8 cellular contexts compared by ENCODE assay signal in the genomic region with DNA sequence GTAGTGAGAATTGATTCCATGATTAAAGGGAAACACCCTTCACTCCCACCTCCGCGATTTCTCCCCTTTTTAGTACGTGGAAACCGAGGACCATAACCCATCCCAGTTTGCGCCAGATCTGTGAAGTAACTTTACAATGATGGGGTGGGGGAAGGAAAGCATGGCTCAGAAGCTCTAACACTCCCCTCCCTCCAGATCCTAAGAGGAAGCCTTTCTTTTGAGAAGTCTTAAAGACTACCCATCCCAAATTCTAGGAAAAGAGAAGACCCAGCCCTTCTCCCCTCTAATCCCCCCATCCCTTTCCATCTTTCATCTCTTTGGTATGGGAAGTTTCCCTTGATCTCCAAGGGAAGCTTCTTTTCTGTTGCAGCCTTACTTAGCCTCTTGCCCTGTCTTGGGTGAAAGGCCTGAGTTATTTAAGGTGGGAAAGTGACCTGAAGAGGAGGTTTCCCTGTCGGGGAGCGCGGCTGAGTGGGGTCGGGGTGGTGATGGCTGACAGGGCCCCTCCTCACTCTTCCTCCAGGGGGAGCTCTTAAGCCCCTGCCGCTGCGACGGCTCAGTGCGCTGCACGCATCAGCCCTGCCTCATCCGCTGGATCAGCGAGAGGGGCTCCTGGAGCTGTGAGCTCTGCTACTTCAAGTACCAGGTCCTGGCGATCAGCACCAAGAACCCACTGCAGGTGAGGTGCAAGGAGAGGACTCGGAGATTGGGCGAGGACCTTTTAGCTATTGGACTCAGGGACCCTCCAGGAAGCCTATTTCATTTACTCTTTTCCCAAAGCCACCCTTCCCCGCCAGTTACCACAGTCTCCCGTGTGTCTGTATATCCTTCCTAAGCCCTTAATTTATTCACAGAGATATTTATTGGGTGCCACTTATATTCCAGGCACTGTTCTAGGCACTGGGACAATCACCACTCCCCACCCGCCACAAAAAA. TPM values are rescaled to one million over a fixed set of nuclear protein-coding genes. Genes with fewer than 3 reads are reported as not detected.
DNase-seq lines count a peak whose midpoint lies in the region; ATAC-seq and TF ChIP-seq lines count a peak whose summit lies in the region.

No MANE protein-coding gene starts in this region.

- peaks cover 7% of the 10 kb centered on the region for H3F3A ChIP-seq in Loucy (ENCODE audit: low read depth)

- no peak overlapping the region for H3K27ac ChIP-seq in aorta (ENCODE audit: low read depth in 1 of 2, low read length in 2 of 2)

- no peak overlapping the region for H3K27ac Mint-ChIP-seq in nephron progenitor cell

- H3K36me3 ChIP-seq in Loucy (ENCODE audit: insufficient read depth, low read length) (no peaks in the 10 kb centered on the region; the same call in 1 of the 2 replicates), aorta (ENCODE audit: control insufficient read depth in 1 of 2, insufficient read depth in 2 of 2, low read length in 1 of 2) (peaks cover 0 to 2% of the 10 kb centered on the region in 2 donors)

- DNase-seq in NCI-H146 (lab: John Stamatoyannopoulos, UW), result peak; percentile 10
- DNase-seq in NCI-H146 treated with DMSO at 0.1 percent for 48 hours (lab: John Stamatoyannopoulos, UW; ENCODE audit: unreplicated experiment), result no peak
- peak; percentile 85 for DNase-seq in activated CD4-positive, alpha-beta T cell treated with anti-CD3 and anti-CD28 coated beads for 48 hours
- DNase-seq in ecto neural progenitor cell (ENCODE audit: low spot score), result peak; percentile 87
- DNase-seq in nephron progenitor cell, result peak; percentile 71
- peak; percentile 64 to 81 for DNase-seq in aorta
- no peak for DNase-seq in NCI-H1694 (lab: John Stamatoyannopoulos, UW)

- ATAC-seq in aorta (ENCODE audit: low FRiP score), result no peak

- peaks cover 19% of the 10 kb centered on the region for H3K79me2 ChIP-seq in Loucy (ENCODE audit: insufficient read depth, low read length)

- H3K4me2 ChIP-seq in Loucy (ENCODE audit: low read depth, low read length, poor library complexity, severe bottlenecking), result peak overlapping the region; percentile 90

- H3K27me3 ChIP-seq in Loucy (ENCODE audit: insufficient read depth, low read length, poor library complexity, severe bottlenecking), result no peaks in the 10 kb centered on the region
- no peaks in the 10 kb centered on the region for H3K27me3 ChIP-seq in aorta (ENCODE audit: control insufficient read depth in 1 of 2, insufficient read depth in 2 of 2, low read length in 1 of 2)

- peak overlapping the region; percentile 73 for H3K9ac ChIP-seq in Loucy (ENCODE audit: low read depth, low read length, poor library complexity, severe bottlenecking)

- no peak overlapping the region for H2AFZ ChIP-seq in Loucy (ENCODE audit: low read length)

- intact Hi-C loops in aorta (cut with DNase I), result no loop called here

- 77 to 78% methylated on average over 22 of the region's 22 CpGs for WGBS in aorta, 2 donors

- TF ChIP-seq CTCF in Loucy (conservative IDR thresholded peaks at IDR 0.05; ENCODE audit: low read length) (peak; percentile 58), nephron progenitor cell (IDR thresholded peaks at IDR 0.05) (peak; percentile 74)

- H4K20me1 ChIP-seq in Loucy (ENCODE audit: insufficient read depth, low read length, poor library complexity, severe bottlenecking), result peaks cover 22% of the 10 kb centered on the region

- H3K9me3 Mint-ChIP-seq in nephron progenitor cell, result no peaks in the 10 kb centered on the region

- no peaks in the 10 kb centered on the region for H3K9me3 ChIP-seq in Loucy (ENCODE audit: insufficient read depth, low read depth, low read length)
- H3K9me3 ChIP-seq in aorta (ENCODE audit: control insufficient read depth, low read length), result no peaks in the 10 kb centered on the region

- H3K4me3 Mint-ChIP-seq in nephron progenitor cell, result peak overlapping the region; percentile 76

- H3K4me1 Mint-ChIP-seq in nephron progenitor cell, result peaks cover 37% of the 10 kb centered on the region

- H3K27me3 Mint-ChIP-seq in nephron progenitor cell (ENCODE audit: low read depth, poor library complexity), result peaks cover 85% of the 10 kb centered on the region

- peaks cover 25% of the 10 kb centered on the region for H3K4me1 ChIP-seq in Loucy (ENCODE audit: insufficient read depth, low read length, poor library complexity, severe bottlenecking)
- H3K4me1 ChIP-seq in aorta (ENCODE audit: control insufficient read depth in 1 of 2, insufficient read depth in 2 of 2, low read length in 2 of 2), result no peaks in the 10 kb centered on the region

- no peaks in the 10 kb centered on the region for H3K9me2 ChIP-seq in Loucy (replicated peaks; ENCODE audit: low read depth, low read length)

- peaks cover 8% of the 10 kb centered on the region for H3K36me3 Mint-ChIP-seq in nephron progenitor cell (ENCODE audit: low read depth)

- peak overlapping the region; percentile 78 for H3K4me3 ChIP-seq in Loucy (ENCODE audit: low read length, poor library complexity, severe bottlenecking)
- H3K4me3 ChIP-seq in aorta (ENCODE audit: low read length in 2 of 2), result no peak overlapping the region

RNA-seq across cellular contexts. Expression of a gene that starts 1.8 kb away (rescaled TPM):
- 10 to 100 TPM; 10.8 to 17.1 TPM for total RNA-seq in aorta
- 10 to 100 TPM in 1 of 2 donors, 1 to 10 TPM in 1; 4.8 to 29.9 TPM for polyA plus RNA-seq in aorta

RNA-seq across cellular contexts. Expression of a gene that starts 4.6 kb away (rescaled TPM):
- total RNA-seq in aorta, result 10 to 100 TPM; 54.6 to 55.0 TPM
- 10 to 100 TPM; 44.7 to 60.4 TPM for polyA plus RNA-seq in aorta

RNA-seq across cellular contexts. Expression of a gene that starts 10.2 kb away (rescaled TPM):
- total RNA-seq in aorta, result 1 to 10 TPM in 1 of 2 donors, under 1 TPM in 1; 0.94 to 1.5 TPM
- under 1 TPM in 1 of 2 donors, not detected in 1; 0.28 TPM for polyA plus RNA-seq in aorta

RNA-seq across cellular contexts. Expression of a gene that starts 11.8 kb away (rescaled TPM):
- total RNA-seq in aorta, result 10 to 100 TPM; 31.4 to 37.6 TPM
- 10 to 100 TPM; 27.4 to 40.6 TPM for polyA plus RNA-seq in aorta

RNA-seq across cellular contexts. Expression of a gene that starts 15.2 kb away (rescaled TPM):
- 10 to 100 TPM; 15.4 to 16.2 TPM for total RNA-seq in aorta
- polyA plus RNA-seq in aorta, result 10 to 100 TPM in 1 of 2 donors, 1 to 10 TPM in 1; 9.5 to 16.1 TPM

Comparison
In these comparisons a context has a peak if more than half of its experiments do, and no peak if none do; other contexts are left out.
1. DNase-seq: peak in NCI-H146 (single experiment), activated CD4-positive, alpha-beta T cell treated with anti-CD3 and anti-CD28 coated beads for 48 hours (single experiment), ecto neural progenitor cell (single experiment), nephron progenitor cell (single experiment) and aorta (2 of 2); none in NCI-H146 treated with DMSO at 0.1 percent for 48 hours (single experiment) and NCI-H1694 (single experiment).